26 cellular contexts compared by ENCODE assay signal in the genomic region with DNA sequence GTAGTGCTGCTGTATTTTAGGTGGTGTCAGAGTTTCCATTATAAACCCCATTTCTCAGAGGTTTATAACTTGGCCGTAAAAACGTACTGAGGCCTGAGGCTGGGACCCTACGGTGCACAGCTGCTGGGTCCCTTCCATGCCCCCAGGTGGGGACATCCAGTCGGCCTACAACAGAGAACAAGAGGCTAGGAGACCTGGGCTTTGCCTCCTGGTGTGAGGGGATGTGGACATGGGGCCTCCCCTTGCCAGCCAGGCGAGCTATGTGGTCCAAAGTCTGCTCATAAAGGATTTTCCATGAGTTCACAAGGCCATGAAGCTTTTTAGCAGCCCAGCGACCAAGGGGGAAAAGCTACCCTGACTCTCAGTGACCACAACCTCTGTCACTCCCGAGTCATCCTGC.
"Had no signal": no experiment of that assay in that cellular context is flagged by ENCODE, and none has a peak within 500 bp of the region (broad histone marks: within the 10 kb centered on the region; RNA-seq: fewer than 3 reads in every experiment).

No MANE protein-coding gene starts in this region.

- H3K4me1 ChIP-seq: vagina had no signal

- H3K9ac ChIP-seq: neural progenitor cell had no signal

- H3K27me3 ChIP-seq: neural progenitor cell, sigmoid colon, vagina had no signal

- H3K4me3 ChIP-seq: esophagus squamous epithelium, heart right ventricle, neural progenitor cell, thoracic aorta, vagina had no signal

- H3K27ac ChIP-seq: epithelial cell of prostate, esophagus squamous epithelium, neural progenitor cell, thoracic aorta, vagina had no signal

- H3K36me3 ChIP-seq: esophagus squamous epithelium, heart right ventricle, neural progenitor cell, sigmoid colon, thoracic aorta, vagina had no signal

- DNase-seq: activated B cell treated with CpG ODN at 0.5 μM for 24 hours; activated CD4-positive, alpha-beta T cell treated with anti-CD3 and anti-CD28 coated beads for 36 hours; activated CD8-positive, alpha-beta memory T cell treated with anti-CD3 and anti-CD28 coated beads, Interleukin-2, amount 10 ng/mL, durations not matched to agents 7 days and 5 days; activated CD8-positive, alpha-beta T cell treated with anti-CD3 and anti-CD28 coated beads, Interleukin-2, amount 10 ng/mL, durations not matched to agents 7 days and 5 days; activated naive CD8-positive, alpha-beta T cell treated with anti-CD3 and anti-CD28 coated beads, Interleukin-2, amount 50 U/mL, for 24 hours; activated T-cell treated with anti-CD3 and anti-CD28 coated beads, Interleukin-2, amount 50 U/mL, for 48 hours; amygdala; dermis blood vessel endothelial cell; effector CD8-positive, alpha-beta T cell; esophagus squamous epithelium; foreskin melanocyte; heart right ventricle; naive thymus-derived CD4-positive, alpha-beta T cell; sigmoid colon; small intestine; stimulated activated CD4-positive, alpha-beta T cell treated with anti-CD3 and anti-CD28 coated beads, Interleukin-1b, Interleukin-23, amount 100 ng/mL, for 48 hours; stimulated activated CD4-positive, alpha-beta T cell treated with anti-CD3 and anti-CD28 coated beads, Interleukin-4, amount 100 ng/mL, for 4 hours; stimulated activated naive CD4-positive, alpha-beta T cell treated with Interleukin-2 at 50 U/mL for 16 hours; T-helper 1 cell had no signal

- ATAC-seq: activated CD4-positive, alpha-beta T cell treated with anti-CD3 and anti-CD28 coated beads for 36 hours; activated CD8-positive, alpha-beta memory T cell treated with anti-CD3 and anti-CD28 coated beads, Interleukin-2, amount 10 ng/mL, durations not matched to agents 7 days and 5 days; activated CD8-positive, alpha-beta T cell treated with anti-CD3 and anti-CD28 coated beads, Interleukin-2, amount 10 ng/mL, durations not matched to agents 7 days and 5 days; activated naive CD8-positive, alpha-beta T cell treated with anti-CD3 and anti-CD28 coated beads, Interleukin-2, amount 50 U/mL, for 24 hours; naive thymus-derived CD4-positive, alpha-beta T cell had no signal

- H3K4me2 ChIP-seq: neural progenitor cell had no signal

- H2AFZ ChIP-seq: neural progenitor cell had no signal

- H3K9me3 ChIP-seq: esophagus squamous epithelium, heart right ventricle, sigmoid colon, thoracic aorta, vagina had no signal

- FAIRE-seq: colon, endometrium, islet of Langerhans, small intestine had no signal
